8 cellular contexts compared by ENCODE assay signal in the genomic region with DNA sequence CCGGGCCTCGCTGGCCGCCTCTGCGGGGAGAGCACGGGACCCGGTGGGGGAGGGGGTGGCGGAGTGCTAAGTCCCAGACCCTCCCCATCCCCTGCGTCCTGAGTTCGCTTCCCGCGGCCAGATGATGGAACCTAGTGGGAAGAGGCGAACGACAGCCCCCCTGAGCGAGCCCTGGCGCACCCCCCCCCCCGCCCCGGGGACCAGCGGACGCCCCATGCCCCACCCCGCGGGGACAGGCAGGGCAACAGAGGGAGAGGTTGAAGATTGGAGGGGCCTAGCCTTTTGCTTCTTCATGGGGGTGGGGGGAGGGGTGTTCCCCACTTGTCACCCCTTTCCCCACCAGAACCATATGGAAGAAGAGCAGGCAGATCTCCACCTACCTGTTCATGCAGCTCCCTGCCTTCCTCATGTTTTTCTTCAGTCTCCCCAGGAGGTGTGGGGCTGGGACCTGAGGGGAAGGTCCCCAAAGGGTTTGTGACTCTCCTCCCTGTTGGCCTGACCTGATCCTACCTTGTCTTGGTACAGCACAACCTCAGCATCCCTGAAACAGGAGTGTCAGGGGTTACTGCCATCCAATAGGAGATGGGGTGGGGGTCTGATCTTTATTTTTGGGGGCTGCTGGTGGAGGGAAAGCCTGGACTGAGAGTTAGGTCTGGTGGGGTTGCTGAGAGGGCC. TPM values are rescaled to one million over a fixed set of nuclear protein-coding genes. Genes with fewer than 3 reads are reported as not detected.
A peak's percentile ranks its signal among the peaks of the same experiment; 100 is the strongest.
DNase-seq lines count a peak whose midpoint lies in the region; ATAC-seq, FAIRE-seq and TF ChIP-seq lines count a peak whose summit lies in the region.

No MANE protein-coding gene starts in this region.

- H3K27me3 Mint-ChIP-seq in activated naive CD8-positive, alpha-beta T cell treated with anti-CD3 and anti-CD28 coated beads, Interleukin-2, amount 50 U/mL, for 24 hours, result no peaks in the 10 kb centered on the region

- H3K27me3 ChIP-seq in thymus (ENCODE audit: control insufficient read depth, insufficient read depth), result no peaks in the 10 kb centered on the region

- peaks cover 43% of the 10 kb centered on the region for H3K4me1 Mint-ChIP-seq in activated naive CD8-positive, alpha-beta T cell treated with anti-CD3 and anti-CD28 coated beads, Interleukin-2, amount 50 U/mL, for 24 hours

- peak overlapping the region; percentile 93 for H3K27ac Mint-ChIP-seq in activated naive CD8-positive, alpha-beta T cell treated with anti-CD3 and anti-CD28 coated beads, Interleukin-2, amount 50 U/mL, for 24 hours

- no peak for FAIRE-seq in kidney (lab: Jason Lieb, UNC)

- intact Hi-C loops in kidney (cut with DNase I), result no loop called here

- peak overlapping the region; percentile 97 for H3K9ac ChIP-seq in kidney (ENCODE audit: low read length in 2 of 2)

- H3K36me3 ChIP-seq in kidney (ENCODE audit: control insufficient read depth in 1 of 2, insufficient read depth in 2 of 2, low read length in 2 of 2) (peaks cover 5 to 6% of the 10 kb centered on the region in 2 donors), thymus (ENCODE audit: control insufficient read depth, insufficient read depth) (peaks cover 8% of the 10 kb centered on the region)

- ATAC-seq in HG02970 (IDR thresholded peaks at IDR 0.05; ENCODE audit: low FRiP score, unreplicated experiment), result peak; percentile 7
- peak; percentile 3 for ATAC-seq in activated naive CD8-positive, alpha-beta T cell treated with anti-CD3 and anti-CD28 coated beads, Interleukin-2, amount 50 U/mL, for 24 hours

- H3K9me3 ChIP-seq in kidney (ENCODE audit: control insufficient read depth in 1 of 2, low read length in 2 of 2) (no peaks in the 10 kb centered on the region), thymus (ENCODE audit: control insufficient read depth) (no peaks in the 10 kb centered on the region)

- peaks cover 8% of the 10 kb centered on the region for H3K36me3 Mint-ChIP-seq in activated naive CD8-positive, alpha-beta T cell treated with anti-CD3 and anti-CD28 coated beads, Interleukin-2, amount 50 U/mL, for 24 hours (ENCODE audit: low read depth)

- H3K4me1 ChIP-seq in kidney (ENCODE audit: control insufficient read depth in 1 of 2, insufficient read depth in 1 of 2, low read depth in 1 of 2, low read length in 2 of 2) (peaks cover 6 to 11% of the 10 kb centered on the region in 2 donors), thymus (ENCODE audit: control insufficient read depth, insufficient read depth, low read length) (peaks cover 29% of the 10 kb centered on the region)

- WGBS in thymus, result under 1% methylated on average over 21 of the region's 21 CpGs

- H3K4me3 ChIP-seq in GM12865 (ENCODE audit: low read depth, low read length) (peak overlapping the region; percentile 90), kidney (ENCODE audit: low read length in 2 of 2) (peak overlapping the region; percentile 94 to 96), thymus (ENCODE audit: low read length) (peak overlapping the region; percentile 75)

- TF ChIP-seq CTCF in GM12865 (IDR thresholded peaks at IDR 0.05; ENCODE audit: insufficient read depth, low read depth, low read length, missing control alignments), result no peak
- TF ChIP-seq CTCF in kidney (IDR thresholded peaks at IDR 0.05; ENCODE audit: borderline replicate concordance, extremely low read depth, insufficient read depth), result no peak

- H3K4me3 Mint-ChIP-seq in activated naive CD8-positive, alpha-beta T cell treated with anti-CD3 and anti-CD28 coated beads, Interleukin-2, amount 50 U/mL, for 24 hours, result peak overlapping the region; percentile 93

- peak overlapping the region; percentile 99 for H3K27ac ChIP-seq in kidney (ENCODE audit: low read depth in 2 of 2, low read length in 2 of 2)
- H3K27ac ChIP-seq in thymus (ENCODE audit: low read depth), result peak overlapping the region; percentile 96

- H3K9me3 Mint-ChIP-seq in activated naive CD8-positive, alpha-beta T cell treated with anti-CD3 and anti-CD28 coated beads, Interleukin-2, amount 50 U/mL, for 24 hours, result no peaks in the 10 kb centered on the region

- DNase-seq in GM12865 (ENCODE audit: low read depth) (no peak), kidney (no peak), NCI-H1436 treated with DMSO at 0.1 percent for 48 hours (lab: John Stamatoyannopoulos, UW) (no peak), NAMALWA (ENCODE audit: low spot score) (no peak)
- DNase-seq in activated naive CD8-positive, alpha-beta T cell treated with anti-CD3 and anti-CD28 coated beads, Interleukin-2, amount 50 U/mL, for 24 hours, result peak; percentile 18
- no peak for DNase-seq in stimulated activated CD4-positive, alpha-beta T cell treated with anti-CD3 and anti-CD28 coated beads, Interleukin-1b, Interleukin-23, amount 100 ng/mL, for 48 hours

RNA-seq across cellular contexts. Expression of gene FAM53C, which starts 0.5 kb away (rescaled TPM):
- 18.9 TPM for total RNA-seq in kidney
- polyA plus RNA-seq in kidney (ENCODE audit: insufficient read depth, low read depth, low replicate concordance) (8.1 TPM), thymus (16.7 TPM)

RNA-seq across cellular contexts. Expression of gene CDC25C, which starts 6.9 kb away (rescaled TPM):
- 0.25 TPM for total RNA-seq in kidney
- polyA plus RNA-seq in kidney (ENCODE audit: insufficient read depth, low read depth, low replicate concordance), result not detected
- polyA plus RNA-seq in thymus, result 1.9 TPM

RNA-seq across cellular contexts. Expression of gene KDM3B, which starts 13.9 kb away (rescaled TPM):
- total RNA-seq in kidney, result 69.6 TPM
- polyA plus RNA-seq in kidney (ENCODE audit: insufficient read depth, low read depth, low replicate concordance) (18.5 TPM), thymus (40.0 TPM)
